In the genomic region with DNA sequence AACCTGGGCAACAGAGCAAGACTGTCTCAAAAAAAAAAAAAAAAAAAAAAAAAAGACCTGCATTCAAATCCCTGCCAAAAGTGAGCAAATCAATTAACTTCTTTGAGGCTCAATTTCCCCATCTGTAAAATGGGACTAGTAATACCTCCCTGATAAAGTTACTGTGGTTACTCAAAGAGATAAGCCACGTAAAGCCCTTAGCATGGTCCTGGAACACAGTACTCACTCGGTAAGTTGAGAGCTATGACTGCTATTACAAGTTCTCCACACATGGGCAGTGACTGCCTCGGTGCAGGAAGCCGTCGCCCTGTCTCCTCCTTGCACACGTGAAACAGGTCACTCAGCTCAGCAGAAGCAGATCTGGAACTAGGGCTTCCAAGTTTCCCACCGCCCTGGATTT, we compare ENCODE assay signal across 1 cellular context.
A peak's percentile ranks its signal among the peaks of the same experiment; 100 is the strongest.
TF ChIP-seq lines count a peak whose summit lies in the region.

No MANE protein-coding gene starts in this region.

TF ChIP-seq in HEK293, 187 proteins besides CTCF, POLR2A, EP300 and RAD21:
- TF ChIP-seq, protein P1, sequence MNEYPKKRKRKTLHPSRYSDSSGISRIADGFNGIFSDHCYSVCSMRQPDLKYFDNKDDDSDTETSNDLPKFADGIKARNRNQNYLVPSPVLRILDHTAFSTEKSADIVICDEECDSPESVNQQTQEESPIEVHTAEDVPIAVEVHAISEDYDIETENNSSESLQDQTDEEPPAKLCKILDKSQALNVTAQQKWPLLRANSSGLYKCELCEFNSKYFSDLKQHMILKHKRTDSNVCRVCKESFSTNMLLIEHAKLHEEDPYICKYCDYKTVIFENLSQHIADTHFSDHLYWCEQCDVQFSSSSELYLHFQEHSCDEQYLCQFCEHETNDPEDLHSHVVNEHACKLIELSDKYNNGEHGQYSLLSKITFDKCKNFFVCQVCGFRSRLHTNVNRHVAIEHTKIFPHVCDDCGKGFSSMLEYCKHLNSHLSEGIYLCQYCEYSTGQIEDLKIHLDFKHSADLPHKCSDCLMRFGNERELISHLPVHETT (tag by site-specific recombination; IDR thresholded peaks at IDR 0.05) = no peak
- TF ChIP-seq, protein P2, sequence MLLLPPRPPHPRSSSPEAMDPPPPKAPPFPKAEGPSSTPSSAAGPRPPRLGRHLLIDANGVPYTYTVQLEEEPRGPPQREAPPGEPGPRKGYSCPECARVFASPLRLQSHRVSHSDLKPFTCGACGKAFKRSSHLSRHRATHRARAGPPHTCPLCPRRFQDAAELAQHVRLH (tag by site-specific recombination; IDR thresholded peaks at IDR 0.05) = peak; percentile 52; the same call in 1 of the 2 replicates
